In genomic region chr2:40103590-40103989, GRCh38 we compare ENCODE assay signal across 18 cellular contexts.
A peak's percentile ranks its signal among the peaks of the same experiment; 100 is the strongest.
DNase-seq lines count a peak whose midpoint lies in the region; TF ChIP-seq lines count a peak whose summit lies in the region.
"Had no signal": no experiment of that assay in that cellular context is flagged by ENCODE, and none has a peak within 500 bp of the region (broad histone marks: within the 10 kb centered on the region; RNA-seq: fewer than 3 reads in every experiment).

No MANE protein-coding gene starts in this region.

- peak; percentile 26 for DNase-seq in AG20443 (ENCODE audit: low spot score)
- peak; percentile 72 for DNase-seq in M059J (ENCODE audit: low read depth)
- peak; percentile 31 for DNase-seq in epithelial cell of esophagus (ENCODE audit: low read depth)
- peak; percentile 83 for DNase-seq in mesenchymal stem cell
- DNase-seq in head of caudate nucleus, result no peak
- DNase-seq in ureter (ENCODE audit: low spot score), result no peak
- no peak for DNase-seq in dermis blood vessel endothelial cell
- no peak for DNase-seq in stimulated activated CD8-positive, alpha-beta memory T cell treated with anti-CD3 and anti-CD28 coated beads, Interleukin-4, amount 100 ng/mL, for 48 hours
- DNase-seq: activated CD8-positive, alpha-beta memory T cell treated with anti-CD3 and anti-CD28 coated beads, Interleukin-2, amount 50 U/mL, for 4 hours; activated naive CD4-positive, alpha-beta T cell treated with anti-CD3 and anti-CD28 coated beads, Interleukin-2, amount 50 U/mL, for 16 hours; esophagus squamous epithelium; immature natural killer cell; mucosa of descending colon; NCI-H1105; OCI-M1; T-helper 1 cell; tibial artery had no signal

- H3K4me2 ChIP-seq in mesenchymal stem cell (ENCODE audit: low read length, poor library complexity, severe bottlenecking), result no peak overlapping the region

- intact Hi-C loops in head of caudate nucleus (cut with DNase I), result no loop called here

- H2BK5ac ChIP-seq in mesenchymal stem cell (ENCODE audit: low read depth, low read length, poor library complexity, severe bottlenecking), result peak overlapping the region; percentile 24

- H3K79me1 ChIP-seq in mesenchymal stem cell (replicated peaks; ENCODE audit: low read length, poor library complexity, severe bottlenecking), result no peaks in the 10 kb centered on the region

- no peak overlapping the region for H4K8ac ChIP-seq in mesenchymal stem cell (ENCODE audit: low read length)

- H3K14ac ChIP-seq in mesenchymal stem cell (ENCODE audit: low read length in 2 of 2), result no peak overlapping the region

- no peak overlapping the region for H3K23ac ChIP-seq in mesenchymal stem cell (ENCODE audit: low read length in 2 of 2)

- H2AFZ ChIP-seq in mesenchymal stem cell (ENCODE audit: low read depth, low read length), result no peak overlapping the region

- peak overlapping the region; percentile 87 for H3K27ac ChIP-seq in mesenchymal stem cell (ENCODE audit: low read length, poor library complexity, severe bottlenecking)
- H3K27ac ChIP-seq: BLaER1 treated with 17β-estradiol and CSF1 and Interleukin-3, amounts not matched to agents 10 nM and 100 nM had no signal

- no peaks in the 10 kb centered on the region for H3K36me3 ChIP-seq in mesenchymal stem cell (ENCODE audit: control insufficient read depth in 1 of 2, insufficient read depth in 2 of 2, low read depth in 1 of 2, low read length in 2 of 2)
- H3K36me3 ChIP-seq: BLaER1 treated with 17β-estradiol and CSF1 and Interleukin-3, amounts not matched to agents 10 nM and 100 nM; esophagus squamous epithelium; tibial artery had no signal

- peak overlapping the region; percentile 60 for H3K9ac ChIP-seq in mesenchymal stem cell (ENCODE audit: low read length)
- H3K9ac ChIP-seq: BLaER1 treated with 17β-estradiol and CSF1 and Interleukin-3, amounts not matched to agents 10 nM and 100 nM had no signal

- H2AK5ac ChIP-seq in mesenchymal stem cell (ENCODE audit: low read length, severe bottlenecking), result no peak overlapping the region

- H3K4ac ChIP-seq in mesenchymal stem cell (ENCODE audit: low read depth in 1 of 2, low read length in 2 of 2), result no peak overlapping the region

- TF ChIP-seq CTCF in epithelial cell of esophagus (IDR thresholded peaks at IDR 0.05; ENCODE audit: insufficient read depth, low read depth, low read length, missing control alignments), result no peak

- no peak overlapping the region for H2BK120ac ChIP-seq in mesenchymal stem cell (ENCODE audit: low read depth, low read length)

- peaks cover 2% of the 10 kb centered on the region for H3K4me1 ChIP-seq in mesenchymal stem cell (ENCODE audit: control insufficient read depth, insufficient read depth, low read depth, low read length)

- no CpG with 5 or more reads among the region's 2 CpGs for WGBS in mesenchymal stem cell

- no peak overlapping the region for H4K91ac ChIP-seq in mesenchymal stem cell (ENCODE audit: low read length)

- H3K9me3 ChIP-seq in mesenchymal stem cell (ENCODE audit: control insufficient read depth, low read length), result no peaks in the 10 kb centered on the region
- H3K9me3 ChIP-seq: esophagus squamous epithelium, mucosa of descending colon, tibial artery had no signal

- H3K18ac ChIP-seq in mesenchymal stem cell (ENCODE audit: low read depth in 1 of 2, low read length in 2 of 2), result peak overlapping the region in 1 of 2 experiments; percentile 55

- no peaks in the 10 kb centered on the region for H3K27me3 ChIP-seq in mesenchymal stem cell (ENCODE audit: control insufficient read depth in 1 of 2, insufficient read depth in 1 of 2, low read length in 2 of 2)
- H3K27me3 ChIP-seq: BLaER1 treated with 17β-estradiol and CSF1 and Interleukin-3, amounts not matched to agents 10 nM and 100 nM; esophagus squamous epithelium; tibial artery had no signal

- H2BK12ac ChIP-seq in mesenchymal stem cell (ENCODE audit: low read length in 2 of 2), result peak overlapping the region in 1 of 2 experiments; percentile 88

- H2BK15ac ChIP-seq in mesenchymal stem cell (ENCODE audit: low read depth, poor library complexity, severe bottlenecking), result no peak overlapping the region

- no peak overlapping the region for H3K4me3 ChIP-seq in epithelial cell of esophagus (ENCODE audit: low read length)
- no peak overlapping the region for H3K4me3 ChIP-seq in mesenchymal stem cell (ENCODE audit: insufficient read depth in 1 of 2, low read depth in 1 of 2, low read length in 2 of 2)
- H3K4me3 ChIP-seq: BLaER1 treated with 17β-estradiol and CSF1 and Interleukin-3, amounts not matched to agents 10 nM and 100 nM; esophagus squamous epithelium; mucosa of descending colon; tibial artery had no signal

Comparison
In these comparisons a context has a peak if more than half of its experiments do, and no peak if none do; other contexts are left out.
1. DNase-seq: peak in AG20443 (single experiment), M059J (single experiment), epithelial cell of esophagus (single experiment) and mesenchymal stem cell (single experiment); none in head of caudate nucleus (0 of 42), ureter (single experiment), dermis blood vessel endothelial cell (single experiment) and stimulated activated CD8-positive, alpha-beta memory T cell treated with anti-CD3 and anti-CD28 coated beads, Interleukin-4, amount 100 ng/mL, for 48 hours (single experiment).